ENCODE assay signal across 8 cellular contexts in the genomic region with DNA sequence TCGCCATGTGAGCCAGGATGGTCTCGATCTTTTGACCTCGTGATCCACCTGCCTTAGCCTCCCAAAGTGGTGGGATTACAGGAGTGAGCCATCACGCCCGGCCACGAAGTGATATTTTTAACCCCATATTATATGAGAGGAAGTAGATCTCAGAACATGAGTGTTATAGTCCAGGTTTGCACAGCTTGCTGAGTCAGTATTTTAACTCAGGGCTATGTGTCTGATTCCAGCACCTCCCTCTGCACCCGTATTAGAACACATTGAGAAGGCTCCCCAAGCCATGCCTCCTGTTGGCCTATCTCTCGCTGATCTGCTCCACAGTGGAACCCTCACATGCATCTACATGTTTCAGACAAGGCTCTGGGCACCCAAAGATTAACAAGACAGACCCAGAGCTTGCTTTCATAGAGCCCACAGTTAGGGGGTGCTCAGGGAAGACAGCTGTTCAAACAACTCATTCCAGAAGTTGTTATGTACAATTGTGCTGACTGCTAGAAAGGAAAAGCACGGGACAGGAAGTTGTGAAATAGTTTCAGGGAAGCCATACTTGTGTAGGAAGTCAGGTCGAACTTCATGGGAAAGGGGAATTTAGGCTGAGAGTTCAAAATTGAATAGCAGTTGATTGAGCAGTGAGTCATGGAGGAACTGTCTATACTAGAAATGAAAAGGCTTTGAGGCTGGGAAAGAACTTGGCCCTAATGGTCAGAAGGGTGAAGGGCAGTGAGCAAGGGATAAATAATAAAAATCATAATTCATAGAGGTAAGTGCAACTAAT. TPM values are rescaled to one million over a fixed set of nuclear protein-coding genes. Genes with fewer than 3 reads are reported as not detected.
A peak's percentile ranks its signal among the peaks of the same experiment; 100 is the strongest.
DNase-seq lines count a peak whose midpoint lies in the region; ATAC-seq and TF ChIP-seq lines count a peak whose summit lies in the region.

No MANE protein-coding gene starts in this region.

- H3K27ac ChIP-seq in fibroblast of lung (ENCODE audit: insufficient read depth, low read length) = no peak overlapping the region
- H3K27ac ChIP-seq in ovary = no peak overlapping the region

- DNase-seq in Daoy (ENCODE audit: low read depth) = peak; percentile 25
- DNase-seq in RKO (ENCODE audit: low spot score) = peak; percentile 56
- DNase-seq in fibroblast of lung (ENCODE audit: low read depth in 2 of 2) = peak; percentile 27 to 63
- no peak for DNase-seq in ovary
- DNase-seq in NCI-H1105 treated with DMSO at 0.1 percent for 48 hours (lab: John Stamatoyannopoulos, UW) = no peak
- no peak for DNase-seq in NCI-H524 (lab: John Stamatoyannopoulos, UW)
- no peak for DNase-seq in NCI-H526 treated with DMSO at 0.1 percent for 48 hours (lab: John Stamatoyannopoulos, UW)

- no peaks in the 10 kb centered on the region for H4K20me1 ChIP-seq in fibroblast of lung (ENCODE audit: control insufficient read depth, extremely low read depth, insufficient read depth, low read length)

- intact Hi-C loops in ovary (cut with DNase I) = loop anchor here in 1 of 4 donors (10.0 kb wide), 1 partner anchor 101 kb away; no protein-coding TSS in a partner anchor

- H3K9me3 ChIP-seq in fibroblast of lung (ENCODE audit: control insufficient read depth, insufficient read depth, low read depth, low read length) (no peaks in the 10 kb centered on the region), ovary (no peaks in the 10 kb centered on the region)

- H3K27me3 ChIP-seq in fibroblast of lung (ENCODE audit: control insufficient read depth, insufficient read depth, low read length) (peaks cover 3% of the 10 kb centered on the region), ovary (no peaks in the 10 kb centered on the region)

- no peak for TF ChIP-seq POLR2A in ovary (IDR thresholded peaks at IDR 0.05)

- peak; percentile 25 for TF ChIP-seq EP300 in ovary (IDR thresholded peaks at IDR 0.05)

- no peaks in the 10 kb centered on the region for H3K79me2 ChIP-seq in fibroblast of lung (ENCODE audit: control insufficient read depth, insufficient read depth, low read length)

- 65 to 67% (median 65%) methylated on average over 10 of the region's 10 CpGs for WGBS in ovary, 3 donors

- H3K36me3 ChIP-seq in fibroblast of lung (ENCODE audit: control insufficient read depth, insufficient read depth, low read length) = no peaks in the 10 kb centered on the region
- no peaks in the 10 kb centered on the region for H3K36me3 ChIP-seq in ovary

- H2AFZ ChIP-seq in fibroblast of lung (ENCODE audit: low read length) = peak overlapping the region; percentile 78

- H3K4me3 ChIP-seq in fibroblast of lung (replicated peaks in 1 of 4; ENCODE audit: control extremely low read depth in 1 of 4, insufficient read depth in 1 of 4, low read depth in 3 of 4, low read length in 4 of 4) = no peak overlapping the region
- no peak overlapping the region for H3K4me3 ChIP-seq in ovary

- no peak for ATAC-seq in HG03135 (IDR thresholded peaks at IDR 0.05; ENCODE audit: unreplicated experiment)

- peaks cover 3% of the 10 kb centered on the region for H3K4me1 ChIP-seq in fibroblast of lung (ENCODE audit: control insufficient read depth, extremely low read depth, insufficient read depth, low read length)
- H3K4me1 ChIP-seq in ovary (ENCODE audit: insufficient read depth) = no peaks in the 10 kb centered on the region

- H3K4me2 ChIP-seq in fibroblast of lung (ENCODE audit: extremely low read depth, insufficient read depth, low read length) = no peak overlapping the region

- H3K9ac ChIP-seq in fibroblast of lung (ENCODE audit: insufficient read depth, low read length) = no peak overlapping the region

- no peak for TF ChIP-seq CTCF in fibroblast of lung (conservative IDR thresholded peaks at IDR 0.05 in 1 of 2, IDR thresholded peaks at IDR 0.05 in 1 of 2; ENCODE audit: low read depth in 1 of 2, low read length in 2 of 2)
- no peak for TF ChIP-seq CTCF in ovary (IDR thresholded peaks at IDR 0.05)

RNA-seq across cellular contexts. Expression of a gene that starts 49.3 kb away (rescaled TPM):
- total RNA-seq in Daoy (2014; rRNA removed; shearing (Covaris generic)) = 29.5 and 39.7 TPM in 2 replicates
- total RNA-seq in fibroblast of lung = 22.3 and 34.2 TPM in 2 replicates
- polyA plus RNA-seq in fibroblast of lung = 14.9 and 26.7 TPM in 2 replicates
- polyA plus RNA-seq in fibroblast of lung (2012) = 14.3 and 24.6 TPM in 2 replicates
- 47.5 and 101 TPM in 2 replicates for polyA minus RNA-seq in fibroblast of lung (ENCODE audit: low replicate concordance)
- total RNA-seq in ovary = 10 to 100 TPM; 10.0 to 25.1 (median 14.8) TPM
- polyA plus RNA-seq in ovary = 10 to 100 TPM in 1 of 2 donors, 1 to 10 TPM in 1; 3.4 to 11.9 TPM

Comparison
In these comparisons a context has a peak if more than half of its experiments do, and no peak if none do; other contexts are left out.
1. DNase-seq: peak in Daoy (single experiment), RKO (single experiment) and fibroblast of lung (2 of 2); none in ovary (0 of 5), NCI-H1105 treated with DMSO at 0.1 percent for 48 hours (single experiment), NCI-H524 (0 of 2) and NCI-H526 treated with DMSO at 0.1 percent for 48 hours (single experiment).